ENCODE assay signal across 22 cellular contexts in genomic region chr12:87690236-87690810, GRCh38.
A peak's percentile ranks its signal among the peaks of the same experiment; 100 is the strongest.
DNase-seq lines count a peak whose midpoint lies in the region; ATAC-seq, FAIRE-seq and TF ChIP-seq lines count a peak whose summit lies in the region.
"Had no signal": no experiment of that assay in that cellular context is flagged by ENCODE, and none has a peak within 500 bp of the region (broad histone marks: within the 10 kb centered on the region; RNA-seq: fewer than 3 reads in every experiment).

No MANE protein-coding gene starts in this region.

- FAIRE-seq in astrocyte (lab: Jason Lieb, UNC): no peak
- no peak for FAIRE-seq in HTR-8/SVneo (lab: Jason Lieb, UNC)
- FAIRE-seq: A549 had no signal

- ATAC-seq in stimulated activated naive CD8-positive, alpha-beta T cell treated with anti-CD3 and anti-CD28 coated beads, Interleukin-15, amount 100 ng/mL, for 72 hours: no peak
- ATAC-seq in HG03378 (IDR thresholded peaks at IDR 0.05; ENCODE audit: unreplicated experiment) (no peak), GM19328 (IDR thresholded peaks at IDR 0.05; ENCODE audit: unreplicated experiment) (no peak)
- ATAC-seq: A549 had no signal

- H3K27ac Mint-ChIP-seq in astrocyte (ENCODE audit: unreplicated experiment) (no peak overlapping the region), nephron progenitor cell (peak overlapping the region; percentile 70)
- H3K27ac Mint-ChIP-seq in stimulated activated naive CD8-positive, alpha-beta T cell treated with anti-CD3 and anti-CD28 coated beads, Interleukin-15, amount 100 ng/mL, for 72 hours: no peak overlapping the region
- H3K27ac Mint-ChIP-seq: CD4-positive, alpha-beta memory T cell had no signal

- no peaks in the 10 kb centered on the region for H3K9me3 ChIP-seq in astrocyte (ENCODE audit: insufficient read depth, low read depth, low read length)
- H3K9me3 ChIP-seq: A549, SJCRH30 had no signal

- H4K20me1 ChIP-seq in astrocyte (ENCODE audit: insufficient read depth, low read length): no peaks in the 10 kb centered on the region

- no peaks in the 10 kb centered on the region for H3K4me1 ChIP-seq in astrocyte (ENCODE audit: insufficient read depth, low read length)
- H3K4me1 ChIP-seq: SJCRH30 had no signal

- TF ChIP-seq CTCF in astrocyte (IDR thresholded peaks at IDR 0.05; ENCODE audit: insufficient read depth, low read depth, low read length): no peak
- no peak for TF ChIP-seq CTCF in nephron progenitor cell (IDR thresholded peaks at IDR 0.05)

- H3K36me3 Mint-ChIP-seq in astrocyte (ENCODE audit: low read depth, unreplicated experiment) (no peaks in the 10 kb centered on the region), nephron progenitor cell (ENCODE audit: low read depth) (no peaks in the 10 kb centered on the region)
- H3K36me3 Mint-ChIP-seq: CD4-positive, alpha-beta memory T cell had no signal

- no peaks in the 10 kb centered on the region for H3K36me3 ChIP-seq in astrocyte (ENCODE audit: insufficient read depth, low read length)
- H3K36me3 ChIP-seq: SJCRH30 had no signal

- no peak overlapping the region for H3K9ac ChIP-seq in astrocyte (ENCODE audit: low read length)

- H3K27me3 Mint-ChIP-seq in astrocyte (ENCODE audit: low read depth, unreplicated experiment) (no peaks in the 10 kb centered on the region), nephron progenitor cell (ENCODE audit: low read depth, poor library complexity) (peaks cover 3% of the 10 kb centered on the region)
- H3K27me3 Mint-ChIP-seq in stimulated activated naive CD8-positive, alpha-beta T cell treated with anti-CD3 and anti-CD28 coated beads, Interleukin-15, amount 100 ng/mL, for 72 hours: no peaks in the 10 kb centered on the region
- H3K27me3 Mint-ChIP-seq: CD4-positive, alpha-beta memory T cell had no signal

- H3K4me3 ChIP-seq in astrocyte (ENCODE audit: insufficient read depth, low read depth, low read length): no peak overlapping the region
- H3K4me3 ChIP-seq: A549, SJCRH30 had no signal

- H3K79me2 ChIP-seq in astrocyte (ENCODE audit: insufficient read depth, low read length): no peaks in the 10 kb centered on the region

- H2AFZ ChIP-seq in astrocyte (ENCODE audit: low read depth, low read length): no peak overlapping the region

- H3K27ac ChIP-seq in astrocyte (ENCODE audit: low read depth, low read length): no peak overlapping the region
- H3K27ac ChIP-seq: A549, SJCRH30 had no signal

- no peak overlapping the region for H3K4me3 Mint-ChIP-seq in astrocyte (ENCODE audit: unreplicated experiment)
- no peak overlapping the region for H3K4me3 Mint-ChIP-seq in nephron progenitor cell
- H3K4me3 Mint-ChIP-seq in stimulated activated naive CD8-positive, alpha-beta T cell treated with anti-CD3 and anti-CD28 coated beads, Interleukin-15, amount 100 ng/mL, for 72 hours: no peak overlapping the region
- H3K4me3 Mint-ChIP-seq: CD4-positive, alpha-beta memory T cell had no signal

- H3K27me3 ChIP-seq in astrocyte (ENCODE audit: insufficient read depth, low read length): no peaks in the 10 kb centered on the region
- H3K27me3 ChIP-seq: SJCRH30 had no signal

- H3K4me2 ChIP-seq in astrocyte (ENCODE audit: low read length): no peak overlapping the region
- H3K4me2 ChIP-seq: A549 had no signal

- DNase-seq in ELR (ENCODE audit: low read depth) (peak; percentile 57), LHCN-M2 (ENCODE audit: low read depth) (peak; percentile 42), astrocyte (ENCODE audit: low read depth) (peak; percentile 25), nephron progenitor cell (no peak), HTR-8/SVneo (ENCODE audit: insufficient read length, low spot score) (no peak)
- DNase-seq in stimulated activated naive CD8-positive, alpha-beta T cell treated with anti-CD3 and anti-CD28 coated beads, Interleukin-15, amount 100 ng/mL, for 72 hours: no peak
- DNase-seq: Calu3; CD4-positive, alpha-beta memory T cell; DMS53; KBM-7; MV-4-11; NCI-H187; NCI-H2107; NCI-H510A; NCI-H748 treated with DMSO at 0.1 percent for 48 hours; NK-92 treated with Interleukin-12 subunit alpha and Interleukin-12 subunit beta, amount 100 ng/mL, for 24 hours; OCI-M1; SJCRH30; SW 1271 had no signal

- peaks cover 4% of the 10 kb centered on the region for H3K4me1 Mint-ChIP-seq in astrocyte (ENCODE audit: low read depth, unreplicated experiment)
- peaks cover 11% of the 10 kb centered on the region for H3K4me1 Mint-ChIP-seq in nephron progenitor cell
- no peaks in the 10 kb centered on the region for H3K4me1 Mint-ChIP-seq in stimulated activated naive CD8-positive, alpha-beta T cell treated with anti-CD3 and anti-CD28 coated beads, Interleukin-15, amount 100 ng/mL, for 72 hours
- H3K4me1 Mint-ChIP-seq: CD4-positive, alpha-beta memory T cell had no signal

- H3K9me3 Mint-ChIP-seq in astrocyte (ENCODE audit: unreplicated experiment): no peaks in the 10 kb centered on the region
- peaks cover 3% of the 10 kb centered on the region for H3K9me3 Mint-ChIP-seq in nephron progenitor cell
- H3K9me3 Mint-ChIP-seq in stimulated activated naive CD8-positive, alpha-beta T cell treated with anti-CD3 and anti-CD28 coated beads, Interleukin-15, amount 100 ng/mL, for 72 hours: peaks cover 5 to 11% of the 10 kb centered on the region in 2 donors

Comparison
In these comparisons a context has a peak if more than half of its experiments do, and no peak if none do; other contexts are left out.
1. DNase-seq: peak in ELR (single experiment), LHCN-M2 (single experiment) and astrocyte (single experiment); none in nephron progenitor cell (single experiment), HTR-8/SVneo (single experiment) and stimulated activated naive CD8-positive, alpha-beta T cell treated with anti-CD3 and anti-CD28 coated beads, Interleukin-15, amount 100 ng/mL, for 72 hours (0 of 2).